Comparison of ENCODE assay signal across 11 cellular contexts in genomic region chr9:79824265-79824664, GRCh38.
DNase-seq lines count a peak whose midpoint lies in the region; ATAC-seq and FAIRE-seq lines count a peak whose summit lies in the region.
"Had no signal": no experiment of that assay in that cellular context is flagged by ENCODE, and none has a peak within 500 bp of the region (broad histone marks: within the 10 kb centered on the region; RNA-seq: fewer than 3 reads in every experiment).

No MANE protein-coding gene starts in this region.

- peak; percentile 81 for ATAC-seq in GM19397 (IDR thresholded peaks at IDR 0.05; ENCODE audit: unreplicated experiment)
- ATAC-seq in HG02852 (IDR thresholded peaks at IDR 0.05; ENCODE audit: unreplicated experiment): peak; percentile 75
- ATAC-seq in HG03558 (IDR thresholded peaks at IDR 0.05; ENCODE audit: extremely low read depth, unreplicated experiment): peak; percentile 87

- DNase-seq in GM18507 (ENCODE audit: extremely low spot score, insufficient read length, low read depth): no peak
- no peak for DNase-seq in NCI-H345 (lab: John Stamatoyannopoulos, UW)
- no peak for DNase-seq in stimulated activated CD4-positive, alpha-beta T cell treated with anti-CD3 and anti-CD28 coated beads, Interleukin-12 subunit alpha, Interleukin-12 subunit beta, amount 100 ng/mL, for 4 hours
- no peak for DNase-seq in OCI-M2 (lab: John Stamatoyannopoulos, UW; ENCODE audit: unreplicated experiment)
- no peak for DNase-seq in stimulated activated CD8-positive, alpha-beta memory T cell treated with anti-CD3 and anti-CD28 coated beads, Interleukin-4, amount 100 ng/mL, for 48 hours
- DNase-seq: activated CD8-positive, alpha-beta memory T cell treated with anti-CD3 and anti-CD28 coated beads, Interleukin-2, amount 50 U/mL, for 48 hours; BE2C; NCI-H69 had no signal

- peak; percentile 63 for FAIRE-seq in GM18507 (lab: Jason Lieb, UNC)
